Comparison of ENCODE assay signal across 23 cellular contexts in the genomic region with DNA sequence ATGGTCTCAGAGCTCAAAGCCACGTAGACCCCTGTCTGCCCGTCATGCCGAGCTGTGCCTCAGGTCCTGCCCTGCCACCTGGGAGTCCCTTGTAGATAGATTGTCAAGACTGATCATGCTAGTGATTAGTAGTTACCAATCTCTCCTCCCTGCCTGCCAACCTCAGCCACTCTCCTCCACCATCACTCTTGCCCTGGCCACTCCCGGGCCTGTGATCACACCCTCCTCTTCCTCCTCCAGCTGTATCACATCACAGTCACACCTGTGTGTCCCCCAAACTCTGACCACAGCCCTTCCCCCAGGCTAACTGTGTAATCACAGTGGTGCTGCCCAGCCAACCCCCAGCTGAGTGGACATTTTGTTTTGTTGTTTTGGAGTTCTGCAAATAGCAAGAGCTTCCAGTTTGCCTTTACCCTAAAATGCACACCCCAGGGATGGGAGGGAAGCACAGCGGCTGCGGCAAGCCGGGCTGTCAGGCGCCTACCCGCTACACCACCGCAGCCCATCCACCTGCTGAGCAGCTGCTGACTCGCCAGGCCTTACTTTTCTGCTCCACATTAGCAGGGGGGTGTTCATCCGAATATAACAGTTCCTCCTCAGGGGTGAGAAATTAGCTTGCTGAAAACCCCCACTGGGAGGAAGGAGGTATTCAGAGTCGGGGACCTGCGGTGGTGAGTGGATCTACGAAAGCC.
"Had no signal": no experiment of that assay in that cellular context is flagged by ENCODE, and none has a peak within 500 bp of the region (broad histone marks: within the 10 kb centered on the region; RNA-seq: fewer than 3 reads in every experiment).

No MANE protein-coding gene starts in this region.

- FAIRE-seq: colon had no signal

- H3K9me3 ChIP-seq: esophagus muscularis mucosa, gastrocnemius medialis, lower lobe of right lung, mucosa of descending colon, testis, uterus had no signal

- H3K36me3 ChIP-seq: esophagus muscularis mucosa, gastrocnemius medialis, lower lobe of right lung, uterus had no signal

- H3K27me3 ChIP-seq: esophagus muscularis mucosa, gastrocnemius medialis, testis, uterus had no signal

- DNase-seq: activated T-cell treated with anti-CD3 and anti-CD28 coated beads, Interleukin-2, amount 50 U/mL, for 24 hours; central memory CD4-positive, alpha-beta T cell; gastrocnemius medialis; hypothalamus; islet precursor cell; left colon; lower lobe of right lung; mesendoderm; mucosa of descending colon; naive B cell; nucleus accumbens; right cardiac atrium; stimulated activated CD4-positive, alpha-beta T cell treated with anti-CD3 and anti-CD28 coated beads, Interleukin-1b, Interleukin-23, amount 100 ng/mL, for 48 hours; T-helper 9 cell; testis; trophoblast cell; uterus had no signal

- H3K4me3 ChIP-seq: esophagus muscularis mucosa, gastrocnemius medialis, lower lobe of right lung, mucosa of descending colon, testis, uterus had no signal

- H3K27ac ChIP-seq: esophagus muscularis mucosa, gastrocnemius medialis, lower lobe of right lung, parathyroid adenoma, testis, uterus had no signal

- H2AFZ ChIP-seq: parathyroid adenoma had no signal

- ATAC-seq: activated naive CD4-positive, alpha-beta T cell treated with anti-CD3 and anti-CD28 coated beads, Interleukin-2, amount 50 U/mL, for 72 hours; activated T-helper 17 cell treated with anti-CD3 and anti-CD28 coated beads, Interleukin-2, amount 50 U/mL, for 72 hours; gastrocnemius medialis; lower lobe of right lung; stimulated activated effector memory CD8-positive, alpha-beta T cell treated with anti-CD3 and anti-CD28 coated beads, Interleukin-12 subunit alpha, Interleukin-12 subunit beta, amount 100 ng/mL, for 72 hours had no signal

- H3K4me1 ChIP-seq: lower lobe of right lung, uterus had no signal

- H3K9ac ChIP-seq: parathyroid adenoma had no signal
